ENCODE assay signal across 12 cellular contexts in genomic region chr2:209663149-209663548, GRCh38.
A peak's percentile ranks its signal among the peaks of the same experiment; 100 is the strongest.
DNase-seq lines count a peak whose midpoint lies in the region; ATAC-seq, FAIRE-seq and TF ChIP-seq lines count a peak whose summit lies in the region.
"Had no signal": no experiment of that assay in that cellular context is flagged by ENCODE, and none has a peak within 500 bp of the region (broad histone marks: within the 10 kb centered on the region; RNA-seq: fewer than 3 reads in every experiment).

No MANE protein-coding gene starts in this region.

- ATAC-seq in GM18858 (IDR thresholded peaks at IDR 0.05; ENCODE audit: unreplicated experiment) (peak; percentile 75), HG03469 (IDR thresholded peaks at IDR 0.05; ENCODE audit: unreplicated experiment) (peak; percentile 85), GM19467 (IDR thresholded peaks at IDR 0.05; ENCODE audit: unreplicated experiment) (no peak), GM19035 (IDR thresholded peaks at IDR 0.05; ENCODE audit: unreplicated experiment) (no peak)
- ATAC-seq: natural killer cell had no signal

- FAIRE-seq in astrocyte (lab: Jason Lieb, UNC) = no peak

- peak; percentile 42 for DNase-seq in astrocyte (ENCODE audit: low read depth)
- peak; percentile 56 for DNase-seq in left kidney (ENCODE audit: low read depth, low spot score)
- no peak for DNase-seq in GM13977 (ENCODE audit: low spot score)
- no peak for DNase-seq in SKM-1 (lab: John Stamatoyannopoulos, UW; ENCODE audit: unreplicated experiment)
- DNase-seq: activated effector memory CD4-positive, alpha-beta T cell treated with Interleukin-2 at 50 U/mL for 16 hours; DND-41; KG1; natural killer cell had no signal

- H3K27me3 ChIP-seq in astrocyte (ENCODE audit: insufficient read depth, low read length) = no peaks in the 10 kb centered on the region

- peak overlapping the region; percentile 84 for H3K4me2 ChIP-seq in astrocyte (ENCODE audit: low read length)

- in situ Hi-C loops in GM13977 (cut with MboI; ENCODE audit: low pct_unique_long_range_greater_than_20kb, low sequenced_read_pairs, unreplicated experiment) = no loop called here

- H3K9me3 ChIP-seq in astrocyte (ENCODE audit: insufficient read depth, low read depth, low read length) = no peaks in the 10 kb centered on the region

- H3K4me3 Mint-ChIP-seq in astrocyte (ENCODE audit: unreplicated experiment) = no peak overlapping the region
- H3K4me3 Mint-ChIP-seq: natural killer cell had no signal

- H2AFZ ChIP-seq in astrocyte (ENCODE audit: low read depth, low read length) = peak overlapping the region; percentile 67

- no peaks in the 10 kb centered on the region for H3K79me2 ChIP-seq in astrocyte (ENCODE audit: insufficient read depth, low read length)

- no peaks in the 10 kb centered on the region for H3K9me3 Mint-ChIP-seq in astrocyte (ENCODE audit: unreplicated experiment)

- peak overlapping the region; percentile 25 for H3K27ac ChIP-seq in astrocyte (ENCODE audit: low read depth, low read length)

- peak overlapping the region; percentile 35 for H3K27ac Mint-ChIP-seq in astrocyte (ENCODE audit: unreplicated experiment)
- H3K27ac Mint-ChIP-seq: natural killer cell had no signal

- H3K36me3 ChIP-seq in astrocyte (ENCODE audit: insufficient read depth, low read length) = no peaks in the 10 kb centered on the region

- no peak for TF ChIP-seq CTCF in astrocyte (IDR thresholded peaks at IDR 0.05; ENCODE audit: insufficient read depth, low read depth, low read length)
- TF ChIP-seq CTCF in GM13977 (IDR thresholded peaks at IDR 0.05; ENCODE audit: extremely low read depth, insufficient read depth, missing control alignments) = no peak

- H3K9ac ChIP-seq in astrocyte (ENCODE audit: low read length) = peak overlapping the region; percentile 57

- H4K20me1 ChIP-seq in astrocyte (ENCODE audit: insufficient read depth, low read length) = no peaks in the 10 kb centered on the region

- peaks cover 17% of the 10 kb centered on the region for H3K4me1 ChIP-seq in astrocyte (ENCODE audit: insufficient read depth, low read length)

- peaks cover 10% of the 10 kb centered on the region for H3K4me1 Mint-ChIP-seq in astrocyte (ENCODE audit: low read depth, unreplicated experiment)
- H3K4me1 Mint-ChIP-seq: natural killer cell had no signal

- no peak overlapping the region for H3K4me3 ChIP-seq in astrocyte (ENCODE audit: insufficient read depth, low read depth, low read length)

- H3K36me3 Mint-ChIP-seq in astrocyte (ENCODE audit: low read depth, unreplicated experiment) = no peaks in the 10 kb centered on the region
- H3K36me3 Mint-ChIP-seq: natural killer cell had no signal

- no peaks in the 10 kb centered on the region for H3K27me3 Mint-ChIP-seq in astrocyte (ENCODE audit: low read depth, unreplicated experiment)

Comparison
In these comparisons a context has a peak if more than half of its experiments do, and no peak if none do; other contexts are left out.
1. ATAC-seq: peak in GM18858 (single experiment) and HG03469 (single experiment); none in GM19467 (single experiment) and GM19035 (single experiment).
2. DNase-seq: peak in astrocyte (single experiment) and left kidney (single experiment); none in GM13977 (single experiment) and SKM-1 (single experiment).